In the genomic region with DNA sequence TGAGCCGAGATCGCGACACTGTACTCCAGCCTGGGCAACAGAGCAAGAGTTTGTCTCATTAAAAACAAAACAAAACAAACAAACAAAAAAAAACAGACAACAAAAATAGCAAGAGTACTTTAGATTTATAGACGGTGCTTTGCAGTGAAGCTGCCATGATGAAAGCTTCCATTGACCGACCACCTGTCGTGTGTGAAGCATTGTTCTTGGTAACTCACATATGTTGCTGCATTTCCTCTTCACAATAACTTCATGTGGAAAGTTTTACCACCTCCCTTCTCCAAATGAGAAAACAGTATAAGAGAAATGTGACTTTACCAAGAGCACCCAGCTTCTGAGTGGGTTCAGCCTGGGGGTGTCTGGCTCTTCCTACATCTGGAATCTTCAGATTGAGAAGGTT, we compare ENCODE assay signal across 22 cellular contexts.
"Had no signal": no experiment of that assay in that cellular context is flagged by ENCODE, and none has a peak within 500 bp of the region (broad histone marks: within the 10 kb centered on the region; RNA-seq: fewer than 3 reads in every experiment).

No MANE protein-coding gene starts in this region.

- H3K4me1 ChIP-seq: breast epithelium, prostate gland had no signal

- H3K36me3 Mint-ChIP-seq: immature natural killer cell, naive B cell had no signal

- DNase-seq: activated CD4-positive, alpha-beta T cell treated with anti-CD3 and anti-CD28 coated beads, Interleukin-2, amount 10 ng/mL, durations not matched to agents 7 days and 5 days; activated CD4-positive, CD25-positive, alpha-beta regulatory T cell treated with anti-CD3 and anti-CD28 coated beads, Interleukin-2, amount 50 U/mL, for 72 hours; activated CD8-positive, alpha-beta T cell treated with anti-CD3 and anti-CD28 coated beads, Interleukin-2, amount 10 ng/mL, durations not matched to agents 7 days and 5 days; effector memory CD4-positive, alpha-beta T cell; foreskin melanocyte; immature natural killer cell; lower lobe of right lung; mesendoderm; naive B cell; spleen; stimulated activated CD4-positive, alpha-beta T cell treated with anti-CD3 and anti-CD28 coated beads, Interleukin-4, amount 100 ng/mL, for 1 hour; stimulated activated naive CD4-positive, alpha-beta T cell treated with Interleukin-2 at 50 U/mL for 16 hours had no signal

- H3K79me2 ChIP-seq: hepatocyte had no signal

- H3K27ac Mint-ChIP-seq: activated CD4-positive, alpha-beta T cell treated with anti-CD3 and anti-CD28 coated beads, Interleukin-2, amount 10 ng/mL, durations not matched to agents 7 days and 5 days; activated CD8-positive, alpha-beta T cell treated with anti-CD3 and anti-CD28 coated beads, Interleukin-2, amount 10 ng/mL, durations not matched to agents 7 days and 5 days; activated naive CD8-positive, alpha-beta T cell; naive B cell; neural progenitor cell; T-helper 2 cell treated with Interferon-gamma antibody and Interleukin-4, amounts not matched to agents 5 μg/mL and 100 μg/mL, for 36 hours had no signal

- H3K4me1 Mint-ChIP-seq: central memory CD8-positive, alpha-beta T cell had no signal

- H3K4me2 ChIP-seq: hepatocyte, neural progenitor cell had no signal

- H3K36me3 ChIP-seq: breast epithelium, lower lobe of right lung, neural progenitor cell, prostate gland, spleen, upper lobe of right lung had no signal

- H3K9me3 Mint-ChIP-seq: central memory CD8-positive, alpha-beta T cell; immature natural killer cell had no signal

- H3K4me3 ChIP-seq: breast epithelium, hepatocyte, lower lobe of right lung, neural progenitor cell, prostate gland, spleen, upper lobe of right lung had no signal

- H3K9ac ChIP-seq: neural progenitor cell had no signal

- H3K27me3 ChIP-seq: breast epithelium, hepatocyte, neural progenitor cell, spleen, upper lobe of right lung had no signal

- ATAC-seq: activated CD8-positive, alpha-beta T cell treated with anti-CD3 and anti-CD28 coated beads, Interleukin-2, amount 10 ng/mL, durations not matched to agents 7 days and 5 days; esophagus mucosa; lower lobe of right lung; upper lobe of right lung had no signal

- H3K27ac ChIP-seq: breast epithelium, hepatocyte, lower lobe of right lung, neural progenitor cell, prostate gland, upper lobe of right lung, VCaP had no signal

- H3K4me3 Mint-ChIP-seq: activated CD4-positive, alpha-beta T cell treated with anti-CD3 and anti-CD28 coated beads, Interleukin-2, amount 10 ng/mL, durations not matched to agents 7 days and 5 days; activated CD8-positive, alpha-beta T cell treated with anti-CD3 and anti-CD28 coated beads, Interleukin-2, amount 10 ng/mL, durations not matched to agents 7 days and 5 days; activated naive CD8-positive, alpha-beta T cell; central memory CD8-positive, alpha-beta T cell; neural progenitor cell; T-helper 2 cell treated with Interferon-gamma antibody and Interleukin-4, amounts not matched to agents 5 μg/mL and 100 μg/mL, for 36 hours had no signal

- H3K27me3 Mint-ChIP-seq: central memory CD8-positive, alpha-beta T cell had no signal

- H2AFZ ChIP-seq: hepatocyte, neural progenitor cell had no signal

- H3K9me3 ChIP-seq: prostate gland had no signal
